In genomic region chr6:143535189-143535614, GRCh38 we compare ENCODE assay signal across 3 cellular contexts.
TF ChIP-seq lines count a peak whose summit lies in the region.

No MANE protein-coding gene starts in this region.

TF ChIP-seq in A549, 52 proteins besides CTCF, POLR2A, EP300 and RAD21:
- TF ChIP-seq ZSCAN20 (CRISPR knock-in tag; IDR thresholded peaks at IDR 0.05) (no peak), MAFK (IDR thresholded peaks at IDR 0.05; ENCODE audit: partially characterized antibody) (peak; percentile 78)

TF ChIP-seq in IMR-90, 13 proteins besides CTCF, POLR2A, EP300 and RAD21:
- TF ChIP-seq MAFK (IDR thresholded peaks at IDR 0.05; ENCODE audit: low read depth, low read length) (peak; percentile 35), ELK1 (IDR thresholded peaks at IDR 0.05; ENCODE audit: borderline replicate concordance, low read depth, low read length) (no peak)
TF ChIP-seq in IMR-90: peak in this region for 1.

TF ChIP-seq in GM12878, 131 proteins besides CTCF, POLR2A, EP300 and RAD21:
- TF ChIP-seq MAX (IDR thresholded peaks at IDR 0.05; ENCODE audit: low read depth, low read length) (no peak), SUZ12 (IDR thresholded peaks at IDR 0.05; ENCODE audit: unreplicated experiment) (no peak), SRF (IDR thresholded peaks at IDR 0.05; ENCODE audit: low read depth in 2 of 2, low read length in 2 of 2) (no peak), SMAD1 (IDR thresholded peaks at IDR 0.05; ENCODE audit: low read depth, partially characterized antibody) (no peak), POU2F2 (IDR thresholded peaks at IDR 0.05; ENCODE audit: borderline replicate concordance, low read depth, low read length) (no peak), RAD51 (IDR thresholded peaks at IDR 0.05) (no peak), MEF2B (IDR thresholded peaks at IDR 0.05; ENCODE audit: partially characterized antibody, poor library complexity, severe bottlenecking) (no peak), CREM (IDR thresholded peaks at IDR 0.05; ENCODE audit: low read depth) (no peak), E4F1 (IDR thresholded peaks at IDR 0.05; ENCODE audit: borderline replicate concordance, partially characterized antibody) (no peak), KLF5 (IDR thresholded peaks at IDR 0.05; ENCODE audit: partially characterized antibody) (no peak), JUNB (IDR thresholded peaks at IDR 0.05) (no peak), ESRRA (IDR thresholded peaks at IDR 0.05; ENCODE audit: low read length) (no peak), SREBF2 (IDR thresholded peaks at IDR 0.05; ENCODE audit: low read length) (no peak), SREBF1 (IDR thresholded peaks at IDR 0.05; ENCODE audit: low read length) (no peak), RELA (IDR thresholded peaks at IDR 0.05; ENCODE audit: borderline replicate concordance, partially characterized antibody) (no peak)
- TF ChIP-seq, protein P1, sequence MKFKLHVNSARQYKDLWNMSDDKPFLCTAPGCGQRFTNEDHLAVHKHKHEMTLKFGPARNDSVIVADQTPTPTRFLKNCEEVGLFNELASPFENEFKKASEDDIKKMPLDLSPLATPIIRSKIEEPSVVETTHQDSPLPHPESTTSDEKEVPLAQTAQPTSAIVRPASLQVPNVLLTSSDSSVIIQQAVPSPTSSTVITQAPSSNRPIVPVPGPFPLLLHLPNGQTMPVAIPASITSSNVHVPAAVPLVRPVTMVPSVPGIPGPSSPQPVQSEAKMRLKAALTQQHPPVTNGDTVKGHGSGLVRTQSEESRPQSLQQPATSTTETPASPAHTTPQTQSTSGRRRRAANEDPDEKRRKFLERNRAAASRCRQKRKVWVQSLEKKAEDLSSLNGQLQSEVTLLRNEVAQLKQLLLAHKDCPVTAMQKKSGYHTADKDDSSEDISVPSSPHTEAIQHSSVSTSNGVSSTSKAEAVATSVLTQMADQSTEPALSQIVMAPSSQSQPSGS (IDR thresholded peaks at IDR 0.05; ENCODE audit: low read length), result no peak
